ENCODE assay signal across 20 cellular contexts in the genomic region with DNA sequence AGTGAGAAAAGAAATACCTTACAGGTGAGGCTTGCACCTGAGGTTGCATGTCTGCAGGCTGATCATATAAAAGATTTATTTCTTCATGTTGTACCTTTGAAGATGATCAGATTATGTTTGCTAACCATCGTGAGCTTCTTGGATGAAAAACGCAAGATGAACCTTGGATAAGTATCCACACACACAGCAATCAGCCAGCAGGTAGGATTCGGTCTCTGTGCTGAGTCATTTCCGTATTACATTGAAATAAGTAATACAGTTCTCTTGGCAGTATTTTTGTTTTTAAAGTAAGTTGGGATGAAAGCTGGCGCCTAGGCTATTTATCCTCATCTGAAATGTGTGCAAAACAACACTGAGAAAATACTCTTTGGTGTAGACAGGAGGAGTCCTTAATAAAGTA.
"Had no signal": no experiment of that assay in that cellular context is flagged by ENCODE, and none has a peak within 500 bp of the region (broad histone marks: within the 10 kb centered on the region; RNA-seq: fewer than 3 reads in every experiment).

No MANE protein-coding gene starts in this region.

- DNase-seq: activated B cell treated with CpG ODN at 0.5 μM for 24 hours; activated CD4-positive, alpha-beta T cell treated with anti-CD3 and anti-CD28 coated beads for 4 hours; activated CD4-positive, alpha-beta T cell treated with anti-CD3 and anti-CD28 coated beads, Interleukin-2, amount 50 U/mL, for 48 hours; activated effector memory CD4-positive, alpha-beta T cell treated with Interleukin-2 at 50 U/mL for 16 hours; activated naive CD4-positive, alpha-beta T cell treated with anti-CD3 and anti-CD28 coated beads for 36 hours; activated T-cell treated with anti-CD3 and anti-CD28 coated beads, Interleukin-2, amount 50 U/mL, for 48 hours; amygdala; central memory CD4-positive, alpha-beta T cell; effector memory CD4-positive, alpha-beta T cell; kidney glomerular epithelial cell; left ventricle myocardium inferior; naive thymus-derived CD8-positive, alpha-beta T cell; retina; sigmoid colon; stimulated activated CD4-positive, alpha-beta T cell treated with anti-CD3 and anti-CD28 coated beads, Interleukin-4, amount 100 ng/mL, for 1 hour; stimulated activated naive CD4-positive, alpha-beta T cell treated with Interleukin-2 at 50 U/mL for 16 hours; T-helper 17 cell had no signal

- H3K36me3 ChIP-seq: left ventricle myocardium inferior, sigmoid colon, thoracic aorta, vagina had no signal

- ATAC-seq: naive thymus-derived CD8-positive, alpha-beta T cell; T-helper 17 cell had no signal

- H3K4me3 ChIP-seq: left ventricle myocardium inferior, sigmoid colon, smooth muscle cell, thoracic aorta, vagina had no signal

- H3K27ac ChIP-seq: left ventricle myocardium inferior, sigmoid colon, thoracic aorta, vagina had no signal

- H3K9me3 ChIP-seq: left ventricle myocardium inferior, sigmoid colon, thoracic aorta, vagina had no signal

- H3K27me3 ChIP-seq: sigmoid colon, vagina had no signal

- H3K4me1 ChIP-seq: left ventricle myocardium inferior, sigmoid colon, vagina had no signal
